Comparison of ENCODE assay signal across 8 cellular contexts in genomic region chr10:24350922-24351225, GRCh38.
DNase-seq lines count a peak whose midpoint lies in the region; ATAC-seq and TF ChIP-seq lines count a peak whose summit lies in the region.
"Not testable (repeated sequence)": the region's sequence is repeated elsewhere in the genome, so short reads cannot be mapped to it uniquely, and the experiment has no call there.

No MANE protein-coding gene starts in this region.

- not testable (repeated sequence) for H3K79me2 ChIP-seq in PC-3 (ENCODE audit: low read length); SK-N-SH (ENCODE audit: insufficient read depth); osteoblast (ENCODE audit: insufficient read depth, low read length)

- peaks cover 62% of the 10 kb centered on the region for H3K4me1 Mint-ChIP-seq in type B pancreatic cell (ENCODE audit: unreplicated experiment)

- H3K9me3 ChIP-seq in BLaER1 treated with 17β-estradiol and CSF1 and Interleukin-3, amounts not matched to agents 10 nM and 100 nM (replicated peaks in 1 of 11); PC-3 (ENCODE audit: low read length); SK-N-SH; osteoblast (ENCODE audit: low read depth, low read length); gastrocnemius medialis: not testable (repeated sequence)

- POLR2A ChIA-PET in PC-3 (lab: Charles Lee; ENCODE audit: unreplicated experiment), result not testable (repeated sequence)
- POLR2A ChIA-PET in SK-N-SH (lab: Yijun Ruan, JAX), result interaction anchor here (0.6 kb wide), 1 partner anchor 95 kb away, joined by 3 read pairs; no protein-coding TSS in a partner anchor

- TF ChIP-seq POLR2A in gastrocnemius medialis (IDR thresholded peaks at IDR 0.05), result not testable (repeated sequence)

- not testable (repeated sequence) for DNase-seq in PC-3; SK-N-SH; brain microvascular endothelial cell; osteoblast (ENCODE audit: insufficient read length, low spot score, missing footprints); gastrocnemius medialis; type B pancreatic cell (ENCODE audit: extremely low spot score, unreplicated experiment)
- peak; percentile 75 for DNase-seq in iris pigment epithelial cell (ENCODE audit: low read depth)

- not testable (repeated sequence) for H3K36me3 ChIP-seq in BLaER1 treated with 17β-estradiol and CSF1 and Interleukin-3, amounts not matched to agents 10 nM and 100 nM; PC-3 (ENCODE audit: low read depth, low read length); SK-N-SH (replicated peaks in 1 of 2; ENCODE audit: control insufficient read depth in 1 of 2, insufficient read depth in 2 of 2, low read length in 1 of 2); brain microvascular endothelial cell (replicated peaks); osteoblast (ENCODE audit: insufficient read depth, low read length); gastrocnemius medialis

- not testable (repeated sequence) for H3K9ac ChIP-seq in BLaER1 treated with 17β-estradiol and CSF1 and Interleukin-3, amounts not matched to agents 10 nM and 100 nM; PC-3 (ENCODE audit: low read length); SK-N-SH

- intact Hi-C loops in PC-3 (cut with micrococcal nuclease); gastrocnemius medialis (cut with DNase I; ENCODE audit: low total_unique reads): not testable (repeated sequence)

- peak overlapping the region in 1 of 11 experiments; percentile 35; a peak in 2 of 22 replicates for H3K27ac ChIP-seq in BLaER1 treated with 17β-estradiol and CSF1 and Interleukin-3, amounts not matched to agents 10 nM and 100 nM
- 0 out of 2 replicates have a peak overlapping the region, but pooled peaks have one; percentile 83 for H3K27ac ChIP-seq in PC-3 (ENCODE audit: low read length)
- H3K27ac ChIP-seq in SK-N-SH (ENCODE audit: low read depth in 2 of 2, low read length in 1 of 2), result peak overlapping the region; percentile 80 to 88; a peak in 3 of 4 replicates
- H3K27ac ChIP-seq in brain microvascular endothelial cell, result peak overlapping the region; percentile 38
- H3K27ac ChIP-seq in osteoblast (ENCODE audit: low read depth, low read length), result peak overlapping the region; percentile 54
- H3K27ac ChIP-seq in gastrocnemius medialis, result peak overlapping the region; percentile 38 to 60 (median 56)

- ATAC-seq in PC-3, gastrocnemius medialis: not testable (repeated sequence)

- CTCF ChIA-PET in PC-3 (lab: Charles Lee), result not testable (repeated sequence)
- CTCF ChIA-PET in SK-N-SH (lab: Yijun Ruan, JAX), result interaction anchor here (1.4 kb wide), 1 partner anchor 9 kb away, joined by 5 read pairs; no protein-coding TSS in a partner anchor

- BruUV-seq in PC-3 (replicated peaks; lab: Mats Ljungman, UMichigan), result not testable (repeated sequence)

- not testable (repeated sequence) for H3K27me3 Mint-ChIP-seq in type B pancreatic cell

- H3K4me1 ChIP-seq in BLaER1 treated with 17β-estradiol and CSF1 and Interleukin-3, amounts not matched to agents 10 nM and 100 nM, result peaks cover 15 to 24% (median 18%) of the 10 kb centered on the region in 10 experiments
- H3K4me1 ChIP-seq in PC-3 (ENCODE audit: insufficient read depth, low read length) (peaks cover 27% of the 10 kb centered on the region), SK-N-SH (ENCODE audit: control insufficient read depth in 1 of 2, insufficient read depth in 2 of 2, low read depth in 1 of 2, low read length in 1 of 2) (peaks cover 9 to 46% of the 10 kb centered on the region in 2 experiments), osteoblast (ENCODE audit: insufficient read depth, low read length) (peaks cover 24% of the 10 kb centered on the region), gastrocnemius medialis (peaks cover 50 to 55% of the 10 kb centered on the region in 2 donors)

- not testable (repeated sequence) for H3K27me3 ChIP-seq in BLaER1 treated with 17β-estradiol and CSF1 and Interleukin-3, amounts not matched to agents 10 nM and 100 nM; PC-3 (ENCODE audit: low read length); SK-N-SH (ENCODE audit: insufficient read depth); brain microvascular endothelial cell (replicated peaks); osteoblast (ENCODE audit: insufficient read depth, low read length); gastrocnemius medialis

- not testable (repeated sequence) for H3K9me3 Mint-ChIP-seq in type B pancreatic cell

- TF ChIP-seq CTCF in PC-3 (conservative IDR thresholded peaks at IDR 0.05; ENCODE audit: low read depth, low read length); SK-N-SH (IDR thresholded peaks at IDR 0.05); brain microvascular endothelial cell (IDR thresholded peaks at IDR 0.05; ENCODE audit: low read depth, low read length, missing control alignments); osteoblast (IDR thresholded peaks at IDR 0.05; ENCODE audit: extremely low read depth, low read depth, low read length); gastrocnemius medialis (IDR thresholded peaks at IDR 0.05 in 4 of 5, conservative IDR thresholded peaks at IDR 0.05 in 1 of 5); type B pancreatic cell (conservative IDR thresholded peaks at IDR 0.05): not testable (repeated sequence)

- not testable (repeated sequence) for H3K4me3 ChIP-seq in BLaER1 treated with 17β-estradiol and CSF1 and Interleukin-3, amounts not matched to agents 10 nM and 100 nM; PC-3 (ENCODE audit: low read length); SK-N-SH (ENCODE audit: low read depth in 2 of 2, low read length in 1 of 2); brain microvascular endothelial cell (ENCODE audit: low read depth, low read length); osteoblast (ENCODE audit: insufficient read depth, low read length); gastrocnemius medialis

- TF ChIP-seq RAD21 in SK-N-SH (IDR thresholded peaks at IDR 0.05; ENCODE audit: low read length), result not testable (repeated sequence)

- not testable (repeated sequence) for H4K20me1 ChIP-seq in BLaER1 treated with 17β-estradiol and CSF1 and Interleukin-3, amounts not matched to agents 10 nM and 100 nM; PC-3 (ENCODE audit: low read length); SK-N-SH (ENCODE audit: insufficient read depth); osteoblast (ENCODE audit: insufficient read depth, low read length)

- peaks cover 18% of the 10 kb centered on the region for H3K36me3 Mint-ChIP-seq in type B pancreatic cell

- 78% methylated on average over 7 of the region's 7 CpGs for WGBS in SK-N-SH (ENCODE audit: low lambda C conversion rate)

- not testable (repeated sequence) for H3K9me2 ChIP-seq in PC-3 (replicated peaks; ENCODE audit: low read length); SK-N-SH

- TF ChIP-seq EP300 in SK-N-SH (IDR thresholded peaks at IDR 0.05; ENCODE audit: borderline replicate concordance in 1 of 2, low read depth in 1 of 2, low read length in 1 of 2), result not testable (repeated sequence)

- peak overlapping the region; percentile 52 to 63 (median 58) for H3K4me2 ChIP-seq in BLaER1 treated with 17β-estradiol and CSF1 and Interleukin-3, amounts not matched to agents 10 nM and 100 nM
- H3K4me2 ChIP-seq in PC-3 (ENCODE audit: low read length); osteoblast (ENCODE audit: insufficient read depth, low read length): not testable (repeated sequence)
- peak overlapping the region; percentile 36; the same call in 1 of the 2 replicates for H3K4me2 ChIP-seq in SK-N-SH

- H3K4me3 Mint-ChIP-seq in type B pancreatic cell, result not testable (repeated sequence)

- H3K27ac Mint-ChIP-seq in type B pancreatic cell, result peak overlapping the region; percentile 19

- in situ Hi-C loops in brain microvascular endothelial cell (cut with HindIII; ENCODE audit: low pct_ligation_motif_present, low sequenced_read_pairs), result not testable (repeated sequence)
- in situ Hi-C loops in gastrocnemius medialis (cut with MboI; ENCODE audit: low sequenced_read_pairs in 4 of 4), result loop anchor here in 2 of 4 donors (25.0 kb wide), 4 partner anchors 114 to 339 kb away; partner anchors contain the start of gene KIAA1217 (in 1 of the 2)

- not testable (repeated sequence) for H2AFZ ChIP-seq in PC-3 (ENCODE audit: low read length); osteoblast (ENCODE audit: low read length)
- peak overlapping the region; percentile 78; the same call in 1 of the 2 replicates for H2AFZ ChIP-seq in SK-N-SH (ENCODE audit: low read depth)

- H3F3A ChIP-seq in PC-3 (ENCODE audit: low read length, unreplicated experiment), result not testable (repeated sequence)
- peaks cover 13% of the 10 kb centered on the region for H3F3A ChIP-seq in SK-N-SH (replicated peaks; ENCODE audit: insufficient read depth)
